In genomic region chr1:63073530-63074306, GRCh38 we compare ENCODE assay signal across 1 cellular context.
TF ChIP-seq lines count a peak whose summit lies in the region.

No MANE protein-coding gene starts in this region.

TF ChIP-seq in endothelial cell of umbilical vein, 7 proteins besides CTCF, POLR2A, EP300 and RAD21 (continued from another document):
- TF ChIP-seq FOS (IDR thresholded peaks at IDR 0.05; ENCODE audit: borderline replicate concordance, insufficient read depth, low read length) (no peak), MAX (IDR thresholded peaks at IDR 0.05; ENCODE audit: insufficient read depth, insufficient read length) (no peak), EZH2 (IDR thresholded peaks at IDR 0.05; ENCODE audit: borderline replicate concordance, low read depth, low read length, severe bottlenecking) (no peak), POLR2AphosphoS5 (IDR thresholded peaks at IDR 0.05; ENCODE audit: insufficient read depth, low read depth, low read length) (no peak), MYC (IDR thresholded peaks at IDR 0.05; ENCODE audit: low read depth, low read length) (no peak)
